Comparison of ENCODE assay signal across 1 cellular context in the genomic region with DNA sequence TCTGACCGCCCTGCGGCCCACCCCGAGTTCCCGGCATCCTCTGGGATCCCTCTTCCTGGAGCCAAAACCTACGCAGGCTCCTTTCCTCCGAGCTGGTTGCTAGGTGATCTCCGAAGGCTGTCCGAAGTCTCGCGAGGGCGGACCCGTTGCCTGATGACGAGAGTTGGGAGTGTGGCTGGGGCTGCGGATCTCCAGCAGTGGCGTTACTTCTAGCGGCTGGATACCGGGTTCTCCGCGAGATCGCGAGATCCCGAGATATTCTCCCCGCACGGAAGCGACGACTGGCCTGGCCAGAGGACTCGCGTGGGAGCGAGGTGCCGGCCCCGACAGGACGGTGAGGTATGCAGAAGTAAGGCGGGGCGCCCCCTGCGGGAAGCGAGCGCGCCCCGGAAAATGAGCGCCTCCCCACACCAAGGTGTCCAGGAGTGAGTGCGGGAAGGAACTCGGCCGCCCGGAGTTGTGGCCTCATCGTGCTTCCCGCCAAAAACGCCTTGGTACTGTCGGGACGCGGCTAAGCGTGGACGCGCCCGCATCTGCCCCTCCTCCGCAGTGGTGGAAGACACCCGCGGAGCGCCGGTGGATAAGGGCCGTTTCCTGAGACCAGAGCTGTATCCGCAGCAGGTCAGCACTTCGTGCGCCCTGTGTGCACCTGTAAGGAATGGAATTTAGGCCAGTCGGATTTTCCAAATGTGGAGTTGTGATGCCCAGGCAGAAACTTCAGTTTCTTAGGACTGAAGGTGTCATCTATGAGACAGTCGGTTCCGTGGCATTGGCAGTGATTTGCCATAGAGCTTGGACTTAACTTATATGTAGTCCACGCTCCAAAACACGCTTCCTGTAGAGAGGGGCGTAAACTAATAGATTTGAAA.
A peak's percentile ranks its signal among the peaks of the same experiment; 100 is the strongest.
TF ChIP-seq lines count a peak whose summit lies in the region.

A gene (plus strand): TSS at position 146 of the 869 bp plus-strand sequence. CDS start 1,426 bp downstream, outside the sequence.

TF ChIP-seq in K562, 482 proteins besides CTCF, POLR2A, EP300 and RAD21 (continued from another document and continues in another):
- peak; percentile 38; the same call in 1 of the 2 replicates for TF ChIP-seq ZBTB17 (CRISPR knock-in tag; IDR thresholded peaks at IDR 0.05)
- TF ChIP-seq ZNF780A (CRISPR knock-in tag; IDR thresholded peaks at IDR 0.05) = no peak
- TF ChIP-seq RNF2 (IDR thresholded peaks at IDR 0.05) = peak; percentile 92
- peak; percentile 96 for TF ChIP-seq NBN (IDR thresholded peaks at IDR 0.05; ENCODE audit: low read depth)
- peak; percentile 71 for TF ChIP-seq TBP (optimal IDR thresholded peaks at IDR 0.05; ENCODE audit: low read depth, low read length)
- TF ChIP-seq TOE1 (IDR thresholded peaks at IDR 0.05; ENCODE audit: borderline replicate concordance) = peak; percentile 73; the same call in 1 of the 2 replicates
- TF ChIP-seq TOE1 (CRISPR knock-in tag; IDR thresholded peaks at IDR 0.05; ENCODE audit: borderline replicate concordance, low read depth) = peak; percentile 87; the same call in 1 of the 2 replicates
- peak; percentile 53; the same call in 1 of the 2 replicates for TF ChIP-seq MAFF (IDR thresholded peaks at IDR 0.05; ENCODE audit: low read length)
- TF ChIP-seq, protein P1, sequence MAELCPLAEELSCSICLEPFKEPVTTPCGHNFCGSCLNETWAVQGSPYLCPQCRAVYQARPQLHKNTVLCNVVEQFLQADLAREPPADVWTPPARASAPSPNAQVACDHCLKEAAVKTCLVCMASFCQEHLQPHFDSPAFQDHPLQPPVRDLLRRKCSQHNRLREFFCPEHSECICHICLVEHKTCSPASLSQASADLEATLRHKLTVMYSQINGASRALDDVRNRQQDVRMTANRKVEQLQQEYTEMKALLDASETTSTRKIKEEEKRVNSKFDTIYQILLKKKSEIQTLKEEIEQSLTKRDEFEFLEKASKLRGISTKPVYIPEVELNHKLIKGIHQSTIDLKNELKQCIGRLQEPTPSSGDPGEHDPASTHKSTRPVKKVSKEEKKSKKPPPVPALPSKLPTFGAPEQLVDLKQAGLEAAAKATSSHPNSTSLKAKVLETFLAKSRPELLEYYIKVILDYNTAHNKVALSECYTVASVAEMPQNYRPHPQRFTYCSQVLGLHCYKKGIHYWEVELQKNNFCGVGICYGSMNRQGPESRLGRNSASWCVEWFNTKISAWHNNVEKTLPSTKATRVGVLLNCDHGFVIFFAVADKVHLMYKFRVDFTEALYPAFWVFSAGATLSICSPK (IDR thresholded peaks at IDR 0.05; ENCODE audit: borderline replicate concordance) = 0 out of 2 replicates have a peak, but pooled peaks have one; percentile 51
- TF ChIP-seq, protein P2, sequence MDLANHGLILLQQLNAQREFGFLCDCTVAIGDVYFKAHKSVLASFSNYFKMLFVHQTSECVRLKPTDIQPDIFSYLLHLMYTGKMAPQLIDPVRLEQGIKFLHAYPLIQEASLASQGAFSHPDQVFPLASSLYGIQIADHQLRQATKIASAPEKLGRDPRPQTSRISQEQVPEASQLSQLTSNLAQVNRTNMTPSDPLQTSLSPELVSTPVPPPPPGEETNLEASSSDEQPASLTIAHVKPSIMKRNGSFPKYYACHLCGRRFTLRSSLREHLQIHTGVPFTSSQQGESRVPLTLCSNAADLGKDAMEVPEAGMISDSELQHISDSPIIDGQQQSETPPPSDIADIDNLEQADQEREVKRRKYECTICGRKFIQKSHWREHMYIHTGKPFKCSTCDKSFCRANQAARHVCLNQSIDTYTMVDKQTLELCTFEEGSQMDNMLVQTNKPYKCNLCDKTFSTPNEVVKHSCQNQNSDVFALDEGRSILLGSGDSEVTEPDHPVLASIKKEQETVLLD (IDR thresholded peaks at IDR 0.05) = peak; percentile 86
- peak; percentile 82 for TF ChIP-seq RBM22 (IDR thresholded peaks at IDR 0.05; ENCODE audit: low read depth, low read length, poor library complexity, severe bottlenecking)
- TF ChIP-seq NRF1 (conservative IDR thresholded peaks at IDR 0.05 in 1 of 2, IDR thresholded peaks at IDR 0.05 in 1 of 2) = peak; percentile 85 to 88
- TF ChIP-seq ZNF224 (CRISPR knock-in tag; IDR thresholded peaks at IDR 0.05) = peak; percentile 86; the same call in 1 of the 2 replicates
- no peak for TF ChIP-seq ZNF184 (CRISPR knock-in tag; IDR thresholded peaks at IDR 0.05)
- no peak for TF ChIP-seq NUFIP1 (IDR thresholded peaks at IDR 0.05; ENCODE audit: partially characterized antibody)
- peak; percentile 82 for TF ChIP-seq MYC (IDR thresholded peaks at IDR 0.05; ENCODE audit: low read depth, low read length)
- peak; percentile 83 for TF ChIP-seq MYC (CRISPR knock-in tag; IDR thresholded peaks at IDR 0.05; ENCODE audit: borderline replicate concordance, low read depth)
- TF ChIP-seq, protein P3, sequence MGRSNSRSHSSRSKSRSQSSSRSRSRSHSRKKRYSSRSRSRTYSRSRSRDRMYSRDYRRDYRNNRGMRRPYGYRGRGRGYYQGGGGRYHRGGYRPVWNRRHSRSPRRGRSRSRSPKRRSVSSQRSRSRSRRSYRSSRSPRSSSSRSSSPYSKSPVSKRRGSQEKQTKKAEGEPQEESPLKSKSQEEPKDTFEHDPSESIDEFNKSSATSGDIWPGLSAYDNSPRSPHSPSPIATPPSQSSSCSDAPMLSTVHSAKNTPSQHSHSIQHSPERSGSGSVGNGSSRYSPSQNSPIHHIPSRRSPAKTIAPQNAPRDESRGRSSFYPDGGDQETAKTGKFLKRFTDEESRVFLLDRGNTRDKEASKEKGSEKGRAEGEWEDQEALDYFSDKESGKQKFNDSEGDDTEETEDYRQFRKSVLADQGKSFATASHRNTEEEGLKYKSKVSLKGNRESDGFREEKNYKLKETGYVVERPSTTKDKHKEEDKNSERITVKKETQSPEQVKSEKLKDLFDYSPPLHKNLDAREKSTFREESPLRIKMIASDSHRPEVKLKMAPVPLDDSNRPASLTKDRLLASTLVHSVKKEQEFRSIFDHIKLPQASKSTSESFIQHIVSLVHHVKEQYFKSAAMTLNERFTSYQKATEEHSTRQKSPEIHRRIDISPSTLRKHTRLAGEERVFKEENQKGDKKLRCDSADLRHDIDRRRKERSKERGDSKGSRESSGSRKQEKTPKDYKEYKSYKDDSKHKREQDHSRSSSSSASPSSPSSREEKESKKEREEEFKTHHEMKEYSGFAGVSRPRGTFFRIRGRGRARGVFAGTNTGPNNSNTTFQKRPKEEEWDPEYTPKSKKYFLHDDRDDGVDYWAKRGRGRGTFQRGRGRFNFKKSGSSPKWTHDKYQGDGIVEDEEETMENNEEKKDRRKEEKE (IDR thresholded peaks at IDR 0.05; ENCODE audit: borderline replicate concordance in 1 of 2, control insufficient read depth in 1 of 2, low read depth in 2 of 2, low read length in 1 of 2) = 0 out of 4 replicates have a peak, but pooled peaks of 1 of the 2 experiments have one; percentile 37
- TF ChIP-seq, protein P4, sequence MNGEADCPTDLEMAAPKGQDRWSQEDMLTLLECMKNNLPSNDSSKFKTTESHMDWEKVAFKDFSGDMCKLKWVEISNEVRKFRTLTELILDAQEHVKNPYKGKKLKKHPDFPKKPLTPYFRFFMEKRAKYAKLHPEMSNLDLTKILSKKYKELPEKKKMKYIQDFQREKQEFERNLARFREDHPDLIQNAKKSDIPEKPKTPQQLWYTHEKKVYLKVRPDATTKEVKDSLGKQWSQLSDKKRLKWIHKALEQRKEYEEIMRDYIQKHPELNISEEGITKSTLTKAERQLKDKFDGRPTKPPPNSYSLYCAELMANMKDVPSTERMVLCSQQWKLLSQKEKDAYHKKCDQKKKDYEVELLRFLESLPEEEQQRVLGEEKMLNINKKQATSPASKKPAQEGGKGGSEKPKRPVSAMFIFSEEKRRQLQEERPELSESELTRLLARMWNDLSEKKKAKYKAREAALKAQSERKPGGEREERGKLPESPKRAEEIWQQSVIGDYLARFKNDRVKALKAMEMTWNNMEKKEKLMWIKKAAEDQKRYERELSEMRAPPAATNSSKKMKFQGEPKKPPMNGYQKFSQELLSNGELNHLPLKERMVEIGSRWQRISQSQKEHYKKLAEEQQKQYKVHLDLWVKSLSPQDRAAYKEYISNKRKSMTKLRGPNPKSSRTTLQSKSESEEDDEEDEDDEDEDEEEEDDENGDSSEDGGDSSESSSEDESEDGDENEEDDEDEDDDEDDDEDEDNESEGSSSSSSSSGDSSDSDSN (IDR thresholded peaks at IDR 0.05; ENCODE audit: borderline replicate concordance in 1 of 2, low read depth in 2 of 2, low read length in 2 of 2) = peak in 1 of 2 experiments; percentile 59; a peak in 1 of 4 replicates
- 0 out of 2 replicates have a peak, but pooled peaks have one; percentile 32 for TF ChIP-seq CBFB (CRISPR knock-in tag; IDR thresholded peaks at IDR 0.05)
- peak; percentile 38; the same call in 1 of the 2 replicates for TF ChIP-seq SRSF3 (IDR thresholded peaks at IDR 0.05; ENCODE audit: insufficient read depth, low read length)
- peak; percentile 98 for TF ChIP-seq LCOR (CRISPR knock-in tag; IDR thresholded peaks at IDR 0.05)
- TF ChIP-seq, protein P5, sequence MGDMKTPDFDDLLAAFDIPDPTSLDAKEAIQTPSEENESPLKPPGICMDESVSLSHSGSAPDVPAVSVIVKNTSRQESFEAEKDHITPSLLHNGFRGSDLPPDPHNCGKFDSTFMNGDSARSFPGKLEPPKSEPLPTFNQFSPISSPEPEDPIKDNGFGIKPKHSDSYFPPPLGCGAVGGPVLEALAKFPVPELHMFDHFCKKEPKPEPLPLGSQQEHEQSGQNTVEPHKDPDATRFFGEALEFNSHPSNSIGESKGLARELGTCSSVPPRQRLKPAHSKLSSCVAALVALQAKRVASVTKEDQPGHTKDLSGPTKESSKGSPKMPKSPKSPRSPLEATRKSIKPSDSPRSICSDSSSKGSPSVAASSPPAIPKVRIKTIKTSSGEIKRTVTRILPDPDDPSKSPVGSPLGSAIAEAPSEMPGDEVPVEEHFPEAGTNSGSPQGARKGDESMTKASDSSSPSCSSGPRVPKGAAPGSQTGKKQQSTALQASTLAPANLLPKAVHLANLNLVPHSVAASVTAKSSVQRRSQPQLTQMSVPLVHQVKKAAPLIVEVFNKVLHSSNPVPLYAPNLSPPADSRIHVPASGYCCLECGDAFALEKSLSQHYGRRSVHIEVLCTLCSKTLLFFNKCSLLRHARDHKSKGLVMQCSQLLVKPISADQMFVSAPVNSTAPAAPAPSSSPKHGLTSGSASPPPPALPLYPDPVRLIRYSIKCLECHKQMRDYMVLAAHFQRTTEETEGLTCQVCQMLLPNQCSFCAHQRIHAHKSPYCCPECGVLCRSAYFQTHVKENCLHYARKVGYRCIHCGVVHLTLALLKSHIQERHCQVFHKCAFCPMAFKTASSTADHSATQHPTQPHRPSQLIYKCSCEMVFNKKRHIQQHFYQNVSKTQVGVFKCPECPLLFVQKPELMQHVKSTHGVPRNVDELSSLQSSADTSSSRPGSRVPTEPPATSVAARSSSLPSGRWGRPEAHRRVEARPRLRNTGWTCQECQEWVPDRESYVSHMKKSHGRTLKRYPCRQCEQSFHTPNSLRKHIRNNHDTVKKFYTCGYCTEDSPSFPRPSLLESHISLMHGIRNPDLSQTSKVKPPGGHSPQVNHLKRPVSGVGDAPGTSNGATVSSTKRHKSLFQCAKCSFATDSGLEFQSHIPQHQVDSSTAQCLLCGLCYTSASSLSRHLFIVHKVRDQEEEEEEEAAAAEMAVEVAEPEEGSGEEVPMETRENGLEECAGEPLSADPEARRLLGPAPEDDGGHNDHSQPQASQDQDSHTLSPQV (IDR thresholded peaks at IDR 0.05) = peak; percentile 79
- no peak for TF ChIP-seq SRSF9 (IDR thresholded peaks at IDR 0.05; ENCODE audit: borderline replicate concordance, low read depth, low read length)
- no peak for TF ChIP-seq STAT5B (CRISPR knock-in tag; IDR thresholded peaks at IDR 0.05)
- peak; percentile 40; the same call in 1 of the 2 replicates for TF ChIP-seq ARID2 (IDR thresholded peaks at IDR 0.05)
- peak; percentile 35; the same call in 1 of the 2 replicates for TF ChIP-seq ZNF316 (IDR thresholded peaks at IDR 0.05)
- peak; percentile 98 for TF ChIP-seq CTBP1 (IDR thresholded peaks at IDR 0.05; ENCODE audit: borderline replicate concordance)
- TF ChIP-seq, protein P6, sequence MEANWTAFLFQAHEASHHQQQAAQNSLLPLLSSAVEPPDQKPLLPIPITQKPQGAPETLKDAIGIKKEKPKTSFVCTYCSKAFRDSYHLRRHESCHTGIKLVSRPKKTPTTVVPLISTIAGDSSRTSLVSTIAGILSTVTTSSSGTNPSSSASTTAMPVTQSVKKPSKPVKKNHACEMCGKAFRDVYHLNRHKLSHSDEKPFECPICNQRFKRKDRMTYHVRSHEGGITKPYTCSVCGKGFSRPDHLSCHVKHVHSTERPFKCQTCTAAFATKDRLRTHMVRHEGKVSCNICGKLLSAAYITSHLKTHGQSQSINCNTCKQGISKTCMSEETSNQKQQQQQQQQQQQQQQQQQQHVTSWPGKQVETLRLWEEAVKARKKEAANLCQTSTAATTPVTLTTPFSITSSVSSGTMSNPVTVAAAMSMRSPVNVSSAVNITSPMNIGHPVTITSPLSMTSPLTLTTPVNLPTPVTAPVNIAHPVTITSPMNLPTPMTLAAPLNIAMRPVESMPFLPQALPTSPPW (CRISPR knock-in tag; IDR thresholded peaks at IDR 0.05) = peak; percentile 69
- no peak for TF ChIP-seq NCOA2 (IDR thresholded peaks at IDR 0.05; ENCODE audit: partially characterized antibody in 2 of 2)
- TF ChIP-seq POLR2AphosphoS5 (IDR thresholded peaks at IDR 0.05; ENCODE audit: control insufficient read depth, insufficient read depth, low read depth, low read length) = peak; percentile 66
- no peak for TF ChIP-seq TSC22D4 (tag; IDR thresholded peaks at IDR 0.05)
- peak; percentile 99 for TF ChIP-seq L3MBTL2 (IDR thresholded peaks at IDR 0.05)
- TF ChIP-seq FOS (IDR thresholded peaks at IDR 0.05; ENCODE audit: extremely low read depth, insufficient read length) = no peak
- TF ChIP-seq, protein P7, sequence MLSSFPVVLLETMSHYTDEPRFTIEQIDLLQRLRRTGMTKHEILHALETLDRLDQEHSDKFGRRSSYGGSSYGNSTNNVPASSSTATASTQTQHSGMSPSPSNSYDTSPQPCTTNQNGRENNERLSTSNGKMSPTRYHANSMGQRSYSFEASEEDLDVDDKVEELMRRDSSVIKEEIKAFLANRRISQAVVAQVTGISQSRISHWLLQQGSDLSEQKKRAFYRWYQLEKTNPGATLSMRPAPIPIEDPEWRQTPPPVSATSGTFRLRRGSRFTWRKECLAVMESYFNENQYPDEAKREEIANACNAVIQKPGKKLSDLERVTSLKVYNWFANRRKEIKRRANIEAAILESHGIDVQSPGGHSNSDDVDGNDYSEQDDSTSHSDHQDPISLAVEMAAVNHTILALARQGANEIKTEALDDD (IDR thresholded peaks at IDR 0.05) = peak; percentile 36; the same call in 1 of the 2 replicates
- TF ChIP-seq RFX1 (IDR thresholded peaks at IDR 0.05) = peak; percentile 96
- TF ChIP-seq, protein P8, sequence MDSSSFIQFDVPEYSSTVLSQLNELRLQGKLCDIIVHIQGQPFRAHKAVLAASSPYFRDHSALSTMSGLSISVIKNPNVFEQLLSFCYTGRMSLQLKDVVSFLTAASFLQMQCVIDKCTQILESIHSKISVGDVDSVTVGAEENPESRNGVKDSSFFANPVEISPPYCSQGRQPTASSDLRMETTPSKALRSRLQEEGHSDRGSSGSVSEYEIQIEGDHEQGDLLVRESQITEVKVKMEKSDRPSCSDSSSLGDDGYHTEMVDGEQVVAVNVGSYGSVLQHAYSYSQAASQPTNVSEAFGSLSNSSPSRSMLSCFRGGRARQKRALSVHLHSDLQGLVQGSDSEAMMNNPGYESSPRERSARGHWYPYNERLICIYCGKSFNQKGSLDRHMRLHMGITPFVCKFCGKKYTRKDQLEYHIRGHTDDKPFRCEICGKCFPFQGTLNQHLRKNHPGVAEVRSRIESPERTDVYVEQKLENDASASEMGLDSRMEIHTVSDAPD (CRISPR knock-in tag; IDR thresholded peaks at IDR 0.05) = no peak
- no peak for TF ChIP-seq ZNF133 (CRISPR knock-in tag; IDR thresholded peaks at IDR 0.05)
- TF ChIP-seq HEY1 (CRISPR knock-in tag; IDR thresholded peaks at IDR 0.05; ENCODE audit: borderline replicate concordance) = no peak
- no peak; the same call in 1 of the 2 replicates for TF ChIP-seq FOXM1 (IDR thresholded peaks at IDR 0.05; ENCODE audit: low read depth)
- peak; percentile 98 for TF ChIP-seq FOXM1 (CRISPR knock-in tag; IDR thresholded peaks at IDR 0.05; ENCODE audit: low read depth)
- peak; percentile 50 for TF ChIP-seq BCOR (IDR thresholded peaks at IDR 0.05)
- peak; percentile 19; the same call in 1 of the 2 replicates for TF ChIP-seq TCF3 (CRISPR knock-in tag; IDR thresholded peaks at IDR 0.05)
